In the genomic region with DNA sequence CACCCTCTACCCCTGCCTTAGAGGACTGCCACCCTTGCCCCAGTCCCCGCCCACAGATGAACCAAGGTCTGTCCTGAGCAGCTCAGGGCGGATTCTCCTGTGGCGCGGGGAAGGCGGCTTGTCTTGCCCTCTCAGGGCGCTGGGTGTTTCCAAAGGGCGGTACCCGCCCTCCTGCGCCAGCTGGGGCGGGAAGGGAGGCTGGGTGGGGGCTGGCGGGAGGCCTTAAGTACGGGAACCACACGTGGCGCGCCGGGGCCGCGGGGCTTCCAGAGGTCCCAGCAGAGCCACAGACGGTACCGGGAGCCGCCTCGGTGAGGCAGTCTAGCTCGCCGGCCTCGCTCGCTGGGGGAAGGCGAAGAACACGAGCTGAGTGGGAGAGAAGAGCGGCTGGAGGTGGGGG, we compare ENCODE assay signal across 8 cellular contexts.
DNase-seq lines count a peak whose midpoint lies in the region; ATAC-seq lines count a peak whose summit lies in the region.

No MANE protein-coding gene starts in this region.

- intact Hi-C loops in left cardiac atrium (cut with DNase I) = loop anchor here in 1 of 2 donors (10.0 kb wide), 1 partner anchor 82 kb away; no protein-coding TSS in a partner anchor

- DNase-seq in activated T-cell treated with anti-CD3 and anti-CD28 coated beads for 4 hours (peak; percentile 36), left cardiac atrium (no peak), AG08396 (ENCODE audit: low spot score) (no peak), NCI-H2227 (lab: John Stamatoyannopoulos, UW; ENCODE audit: unreplicated experiment) (no peak), occipital lobe (lab: John Stamatoyannopoulos, UW) (no peak), kidney tubule cell (ENCODE audit: low spot score) (no peak)
- DNase-seq in stimulated activated CD4-positive, alpha-beta T cell treated with anti-CD3 and anti-CD28 coated beads, Interleukin-2, amount 100 ng/mL, for 24 hours = peak; percentile 55 to 62

- peak; percentile 21 for ATAC-seq in GM18868 (IDR thresholded peaks at IDR 0.05; ENCODE audit: unreplicated experiment)
- peak; percentile 41 to 79 for ATAC-seq in left cardiac atrium

Comparison
In these comparisons a context has a peak if more than half of its experiments do, and no peak if none do; other contexts are left out.
1. DNase-seq: peak in activated T-cell treated with anti-CD3 and anti-CD28 coated beads for 4 hours (single experiment) and stimulated activated CD4-positive, alpha-beta T cell treated with anti-CD3 and anti-CD28 coated beads, Interleukin-2, amount 100 ng/mL, for 24 hours (2 of 2); none in left cardiac atrium (single experiment), AG08396 (single experiment), NCI-H2227 (single experiment), occipital lobe (single experiment) and kidney tubule cell (single experiment).